Comparison of ENCODE assay signal across 1 cellular context in genomic region chr1:88698140-88698539, GRCh38.
TF ChIP-seq lines count a peak whose summit lies in the region.

No MANE protein-coding gene starts in this region.

TF ChIP-seq in GM23338, 12 proteins besides CTCF, POLR2A, EP300 and RAD21:
- TF ChIP-seq REST (IDR thresholded peaks at IDR 0.05; ENCODE audit: unreplicated experiment) (no peak), ETS1 (IDR thresholded peaks at IDR 0.05) (no peak), ZNF114 (CRISPR knock-in tag; IDR thresholded peaks at IDR 0.05) (no peak), POLR2AphosphoS5 (IDR thresholded peaks at IDR 0.05; ENCODE audit: low read depth) (no peak), NANOG (IDR thresholded peaks at IDR 0.05; ENCODE audit: borderline replicate concordance) (no peak), EZH2phosphoT487 (IDR thresholded peaks at IDR 0.05; ENCODE audit: unreplicated experiment) (no peak), CREB1 (CRISPR knock-in tag; IDR thresholded peaks at IDR 0.05; ENCODE audit: low read depth) (no peak), ZNF462 (CRISPR knock-in tag; IDR thresholded peaks at IDR 0.05) (no peak), ZNF331 (CRISPR knock-in tag; IDR thresholded peaks at IDR 0.05; ENCODE audit: low read depth) (no peak), STAT1 (IDR thresholded peaks at IDR 0.05; ENCODE audit: unreplicated experiment) (no peak)
TF ChIP-seq in GM23338: peak in this region for 0.
